ENCODE assay signal across 10 cellular contexts in genomic region chr1:234616644-234617043, GRCh38. TPM values are rescaled to one million over a fixed set of nuclear protein-coding genes. Genes with fewer than 3 reads are reported as not detected.
DNase-seq lines count a peak whose midpoint lies in the region; TF ChIP-seq lines count a peak whose summit lies in the region.
"Had no signal": no experiment of that assay in that cellular context is flagged by ENCODE, and none has a peak within 500 bp of the region (broad histone marks: within the 10 kb centered on the region; RNA-seq: fewer than 3 reads in every experiment).

No MANE protein-coding gene starts in this region.

- no peaks in the 10 kb centered on the region for H3K9me3 Mint-ChIP-seq in progenitor cell of endocrine pancreas (ENCODE audit: low read depth)
- H3K9me3 Mint-ChIP-seq: activated CD4-positive, alpha-beta memory T cell treated with anti-CD3 and anti-CD28 coated beads, Interleukin-2, amount 10 ng/mL, durations not matched to agents 7 days and 5 days had no signal

- peak; percentile 20 for DNase-seq in DMS53 treated with DMSO at 0.1 percent for 48 hours (lab: John Stamatoyannopoulos, UW; ENCODE audit: unreplicated experiment)
- peak; percentile 45 for DNase-seq in adipocyte (ENCODE audit: low read depth)
- peak; percentile 57 for DNase-seq in fibroblast of the aortic adventitia (ENCODE audit: low read depth)
- no peak for DNase-seq in progenitor cell of endocrine pancreas (ENCODE audit: low spot score, unreplicated experiment)
- no peak for DNase-seq in AG08395 (ENCODE audit: low spot score)
- DNase-seq in NCI-H146 treated with DMSO at 0.1 percent for 48 hours (lab: John Stamatoyannopoulos, UW; ENCODE audit: unreplicated experiment): no peak
- DNase-seq in T1000 (lab: John Stamatoyannopoulos, UW): no peak
- no peak for DNase-seq in NCI-H2081 (lab: John Stamatoyannopoulos, UW)
- DNase-seq: activated CD4-positive, alpha-beta memory T cell treated with anti-CD3 and anti-CD28 coated beads, Interleukin-2, amount 10 ng/mL, durations not matched to agents 7 days and 5 days had no signal

- H3K4me3 ChIP-seq in adipocyte (ENCODE audit: low read length) (no peak overlapping the region), fibroblast of the aortic adventitia (ENCODE audit: low read depth, low read length) (no peak overlapping the region)

- no peaks in the 10 kb centered on the region for H3K36me3 ChIP-seq in adipocyte (ENCODE audit: control insufficient read depth, insufficient read depth, low read length, severe bottlenecking)

- H3K9ac ChIP-seq in adipocyte (ENCODE audit: low read length): peak overlapping the region; percentile 41

- peak overlapping the region; percentile 47 for H3K27ac Mint-ChIP-seq in progenitor cell of endocrine pancreas
- H3K27ac Mint-ChIP-seq: activated CD4-positive, alpha-beta memory T cell treated with anti-CD3 and anti-CD28 coated beads, Interleukin-2, amount 10 ng/mL, durations not matched to agents 7 days and 5 days; activated naive CD8-positive, alpha-beta T cell had no signal

- H3K27me3 Mint-ChIP-seq in progenitor cell of endocrine pancreas: no peaks in the 10 kb centered on the region
- H3K27me3 Mint-ChIP-seq: activated CD4-positive, alpha-beta memory T cell treated with anti-CD3 and anti-CD28 coated beads, Interleukin-2, amount 10 ng/mL, durations not matched to agents 7 days and 5 days; activated naive CD8-positive, alpha-beta T cell had no signal

- H3K9me3 ChIP-seq in adipocyte (ENCODE audit: control insufficient read depth, low read length): no peaks in the 10 kb centered on the region

- TF ChIP-seq CTCF in fibroblast of the aortic adventitia (IDR thresholded peaks at IDR 0.05; ENCODE audit: insufficient read depth, low read length) (no peak), progenitor cell of endocrine pancreas (IDR thresholded peaks at IDR 0.05; ENCODE audit: unreplicated experiment) (no peak)

- H3K36me3 Mint-ChIP-seq in progenitor cell of endocrine pancreas (ENCODE audit: insufficient read depth): no peaks in the 10 kb centered on the region
- H3K36me3 Mint-ChIP-seq: activated naive CD8-positive, alpha-beta T cell had no signal

- H3K4me1 Mint-ChIP-seq in progenitor cell of endocrine pancreas (ENCODE audit: low read depth): peaks cover 73% of the 10 kb centered on the region

- no peaks in the 10 kb centered on the region for H3K27me3 ChIP-seq in adipocyte (replicated peaks; ENCODE audit: control insufficient read depth, insufficient read depth, low read length)

- H3K4me1 ChIP-seq in adipocyte (ENCODE audit: control insufficient read depth, insufficient read depth, low read length): peaks cover 81% of the 10 kb centered on the region

- H3K4me3 Mint-ChIP-seq in progenitor cell of endocrine pancreas (ENCODE audit: low read depth): no peak overlapping the region
- H3K4me3 Mint-ChIP-seq: activated CD4-positive, alpha-beta memory T cell treated with anti-CD3 and anti-CD28 coated beads, Interleukin-2, amount 10 ng/mL, durations not matched to agents 7 days and 5 days; activated naive CD8-positive, alpha-beta T cell had no signal

RNA-seq across cellular contexts. Expression of gene IRF2BP2, which starts 6.7 kb away (rescaled TPM):
- total RNA-seq in fibroblast of the aortic adventitia (ENCODE audit: low replicate concordance): 62.9 and 79.4 TPM in 2 replicates
- 193 and 214 TPM in 2 replicates for total RNA-seq in progenitor cell of endocrine pancreas

Comparison
In these comparisons a context has a peak if more than half of its experiments do, and no peak if none do; other contexts are left out.
1. DNase-seq: peak in DMS53 treated with DMSO at 0.1 percent for 48 hours (single experiment), adipocyte (single experiment) and fibroblast of the aortic adventitia (single experiment); none in progenitor cell of endocrine pancreas (single experiment), AG08395 (single experiment), NCI-H146 treated with DMSO at 0.1 percent for 48 hours (single experiment), T1000 (single experiment) and NCI-H2081 (0 of 2).